8 cellular contexts compared by ENCODE assay signal in the genomic region with DNA sequence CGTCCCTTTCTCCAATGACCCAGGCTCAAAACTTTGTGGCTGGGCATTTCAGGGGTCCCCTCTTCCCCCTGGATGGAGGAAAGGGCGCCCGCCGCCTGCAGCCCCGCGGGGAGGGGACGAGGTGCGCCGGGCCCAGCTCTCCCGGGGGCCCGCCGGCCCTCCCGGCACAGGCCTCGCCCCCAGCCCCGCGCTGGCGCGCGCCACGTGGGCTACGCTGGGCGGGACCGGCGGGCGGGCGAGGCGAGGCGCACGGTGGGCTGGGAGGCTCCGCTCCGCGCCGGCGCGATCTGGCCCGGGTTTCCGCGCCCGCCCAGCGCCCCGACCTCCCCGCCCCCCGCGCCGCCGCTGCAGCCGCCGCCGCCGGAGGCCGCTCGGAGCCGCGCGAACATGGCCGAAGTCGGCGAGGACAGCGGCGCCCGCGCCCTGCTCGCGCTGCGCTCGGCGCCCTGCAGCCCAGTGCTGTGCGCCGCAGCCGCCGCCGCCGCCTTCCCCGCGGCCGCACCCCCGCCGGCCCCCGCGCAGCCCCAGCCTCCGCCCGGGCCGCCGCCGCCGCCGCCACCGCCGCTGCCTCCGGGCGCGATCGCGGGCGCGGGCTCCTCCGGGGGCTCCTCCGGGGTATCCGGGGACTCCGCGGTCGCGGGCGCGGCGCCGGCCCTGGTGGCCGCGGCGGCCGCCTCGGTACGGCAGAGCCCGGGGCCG. TPM values are rescaled to one million over a fixed set of nuclear protein-coding genes. Genes with fewer than 3 reads are reported as not detected.
DNase-seq lines count a peak whose midpoint lies in the region; ATAC-seq and TF ChIP-seq lines count a peak whose summit lies in the region.

A gene (plus strand): TSS at position 374 of the 699 bp plus-strand sequence. CDS start 14 bp downstream, at position 388.

- H3K79me2 ChIP-seq in SU-DHL-6 (ENCODE audit: insufficient read depth, low read length): peaks cover 46% of the 10 kb centered on the region

- in situ Hi-C loops in transverse colon (cut with MboI; ENCODE audit: low pct_ligation_motif_present in 1 of 4, low pct_unique_long_range_greater_than_20kb in 1 of 4, low sequenced_read_pairs in 3 of 4): loop anchor here in 1 of 4 donors (10.0 kb wide), 2 partner anchors 47 to 63 kb away; no protein-coding TSS in a partner anchor

- peak; percentile 71 for DNase-seq in EL
- DNase-seq in LNCaP clone FGC (ENCODE audit: low read depth): no peak
- DNase-seq in activated naive CD8-positive, alpha-beta T cell treated with anti-CD3 and anti-CD28 coated beads, Interleukin-2, amount 50 U/mL, for 16 hours (ENCODE audit: low read depth, low spot score): peak; percentile 64
- DNase-seq in cardiac muscle cell (ENCODE audit: low read depth in 1 of 2, low spot score in 1 of 2): peak; percentile 86 to 88
- DNase-seq in posterior cingulate gyrus: peak; percentile 53 to 97 (median 74)
- DNase-seq in transverse colon: peak; percentile 81

- no peaks in the 10 kb centered on the region for H3K9me3 ChIP-seq in SU-DHL-6 (ENCODE audit: insufficient read depth, low read length)
- no peaks in the 10 kb centered on the region for H3K9me3 ChIP-seq in cardiac muscle cell (ENCODE audit: low read depth)
- H3K9me3 ChIP-seq in transverse colon: no peaks in the 10 kb centered on the region

- peaks cover 12% of the 10 kb centered on the region; the same call in 1 of the 2 replicates for H3F3A ChIP-seq in SU-DHL-6 (ENCODE audit: insufficient read depth)

- H3K27ac ChIP-seq in SU-DHL-6 (ENCODE audit: low read depth, low read length) (peak within 1 kb of the TSS; percentile 39), cardiac muscle cell (peak within 1 kb of the TSS; percentile 84), transverse colon (peak within 1 kb of the TSS; percentile 88 to 98 (median 96))

- H3K36me3 ChIP-seq in SU-DHL-6 (ENCODE audit: low read length): no peaks in the 10 kb centered on the region
- no peaks in the 10 kb centered on the region for H3K36me3 ChIP-seq in cardiac muscle cell
- H3K36me3 ChIP-seq in transverse colon: no peaks in the 10 kb centered on the region

- H3K4me2 ChIP-seq in SU-DHL-6 (ENCODE audit: low read depth, low read length, poor library complexity, severe bottlenecking): peak within 1 kb of the TSS; percentile 76

- H3K27me3 ChIP-seq in SU-DHL-6 (ENCODE audit: low read length) (no peaks in the 10 kb centered on the region), cardiac muscle cell (peaks cover 6% of the 10 kb centered on the region), transverse colon (no peaks in the 10 kb centered on the region)

- H3K4me1 ChIP-seq in cardiac muscle cell (ENCODE audit: low read depth): no peaks in the 10 kb centered on the region
- H3K4me1 ChIP-seq in transverse colon: peaks cover 11 to 33% (median 20%) of the 10 kb centered on the region in 4 donors

- TF ChIP-seq EP300 in transverse colon (IDR thresholded peaks at IDR 0.05; ENCODE audit: low read depth): no peak

- WGBS in transverse colon (ENCODE audit: low coverage in 1 of 2), 2 donors: 4% methylated on average over 10 of the region's 115 CpGs; no CpG with 5 or more reads in 1 of the 2 donors

- ATAC-seq in GM21825 (IDR thresholded peaks at IDR 0.05; ENCODE audit: unreplicated experiment): peak; percentile 67

- H3K9me2 ChIP-seq in SU-DHL-6 (replicated peaks; ENCODE audit: insufficient read depth, low read length): no peaks in the 10 kb centered on the region

- peak within 1 kb of the TSS; percentile 93 for H3K4me3 ChIP-seq in LNCaP clone FGC (ENCODE audit: low read depth, low read length)
- H3K4me3 ChIP-seq in SU-DHL-6 (ENCODE audit: insufficient read depth, low read length, poor library complexity, severe bottlenecking): peak within 1 kb of the TSS; percentile 66
- peak within 1 kb of the TSS; percentile 97 for H3K4me3 ChIP-seq in cardiac muscle cell
- H3K4me3 ChIP-seq in transverse colon: peak within 1 kb of the TSS; percentile 82 to 98 (median 95)

- H3K9ac ChIP-seq in SU-DHL-6 (ENCODE audit: low read length): peak within 1 kb of the TSS; percentile 72

- no peaks in the 10 kb centered on the region for H4K20me1 ChIP-seq in SU-DHL-6 (ENCODE audit: low read depth, low read length)

- TF ChIP-seq CTCF in LNCaP clone FGC (IDR thresholded peaks at IDR 0.05; ENCODE audit: control insufficient read depth, extremely low read depth, insufficient read depth) (no peak), SU-DHL-6 (IDR thresholded peaks at IDR 0.05; ENCODE audit: insufficient read depth, low read length, poor library complexity, severe bottlenecking) (no peak), cardiac muscle cell (IDR thresholded peaks at IDR 0.05; ENCODE audit: low read depth, low read length) (no peak), transverse colon (IDR thresholded peaks at IDR 0.05) (no peak)

- intact Hi-C loops in posterior cingulate gyrus (cut with DNase I): loop anchor here (1.0 to 5.0 kb wide), 3 partner anchors 40 to 70 kb away; no protein-coding TSS in a partner anchor
- intact Hi-C loops in transverse colon (cut with DNase I; ENCODE audit: low total_unique reads): loop anchor here (2.0 to 5.0 kb wide), 2 partner anchors 39 to 65 kb away; no protein-coding TSS in a partner anchor

- peak within 1 kb of the TSS; percentile 96 for H2AFZ ChIP-seq in SU-DHL-6 (ENCODE audit: low read depth, low read length, severe bottlenecking)

- peak; percentile 45 for TF ChIP-seq POLR2A in transverse colon (IDR thresholded peaks at IDR 0.05)

RNA-seq across cellular contexts. Expression of the gene that starts here (rescaled TPM):
- total RNA-seq in cardiac muscle cell (26.8 and 55.0 TPM in 2 replicates), transverse colon (10 to 100 TPM; 28.0 to 59.9 (median 34.2) TPM)
- polyA plus RNA-seq in cardiac muscle cell: 8.7 and 14.4 TPM in 2 replicates

Comparison
In these comparisons a context has a peak if more than half of its experiments do, and no peak if none do; other contexts are left out.
1. H3K27ac ChIP-seq: peak in every context shown above with its lines; median percentile 96 in transverse colon; 84 in cardiac muscle cell; 39 in SU-DHL-6.